In genomic region chr2:175218551-175218950, GRCh38 we compare ENCODE assay signal across 16 cellular contexts. TPM values are rescaled to one million over a fixed set of nuclear protein-coding genes. Genes with fewer than 3 reads are reported as not detected.
A peak's percentile ranks its signal among the peaks of the same experiment; 100 is the strongest.
DNase-seq lines count a peak whose midpoint lies in the region; ATAC-seq and TF ChIP-seq lines count a peak whose summit lies in the region.
"Had no signal": no experiment of that assay in that cellular context is flagged by ENCODE, and none has a peak within 500 bp of the region (broad histone marks: within the 10 kb centered on the region; RNA-seq: fewer than 3 reads in every experiment).

No MANE protein-coding gene starts in this region.

- ATAC-seq in WTC11 (no peak), GM23338 (no peak)
- ATAC-seq: A549, HCT116 had no signal

- no peaks in the 10 kb centered on the region for H3K36me3 ChIP-seq in GM23338 (ENCODE audit: insufficient read depth)
- H3K36me3 ChIP-seq: BLaER1 had no signal

- H3K27ac ChIP-seq in GM23338 (ENCODE audit: low read depth) = no peak overlapping the region
- H3K27ac ChIP-seq: 22Rv1, A549, BLaER1 had no signal

- no peak overlapping the region for H3K4me2 ChIP-seq in GM23338
- H3K4me2 ChIP-seq: A549, BLaER1 had no signal

- no peak for TF ChIP-seq CTCF in WTC11 (IDR thresholded peaks at IDR 0.05)
- no peak for TF ChIP-seq CTCF in GM23338 (conservative IDR thresholded peaks at IDR 0.05; ENCODE audit: low read depth in 2 of 2)

- H2AFZ ChIP-seq in GM23338 = no peak overlapping the region

- in situ Hi-C loops in KBM-7 (cut with MboI; ENCODE audit: low pct_unique_long_range_greater_than_20kb, low sequenced_read_pairs) = no loop called here

- DNase-seq in DMS53 (lab: John Stamatoyannopoulos, UW) (peak; percentile 45), DMS53 treated with DMSO at 0.1 percent for 48 hours (lab: John Stamatoyannopoulos, UW; ENCODE audit: unreplicated experiment) (no peak), WTC11 (ENCODE audit: low spot score) (no peak), kidney tubule cell (ENCODE audit: low spot score) (peak; percentile 41), KBM-7 (no peak), GM23338 (ENCODE audit: low spot score) (no peak)
- no peak for DNase-seq in stimulated activated CD4-positive, alpha-beta T cell treated with anti-CD3 and anti-CD28 coated beads, Interleukin-12 subunit alpha, Interleukin-12 subunit beta, amount 100 ng/mL, for 4 hours
- DNase-seq: Calu3; CD4-positive, alpha-beta memory T cell; GOT3; H7 had no signal

- no peaks in the 10 kb centered on the region for H4K20me1 ChIP-seq in GM23338 (replicated peaks; ENCODE audit: insufficient read depth)
- H4K20me1 ChIP-seq: BLaER1 had no signal

- H3K4me3 ChIP-seq in GM23338 = no peak overlapping the region
- H3K4me3 ChIP-seq: A549, BLaER1 had no signal

- CTCF ChIA-PET in WTC11 (lab: Charles Lee) = no interaction called here

- no peaks in the 10 kb centered on the region for H3K27me3 ChIP-seq in GM23338 (ENCODE audit: insufficient read depth)
- H3K27me3 ChIP-seq: BLaER1 had no signal

- H3K4me3 Mint-ChIP-seq in WTC11 (no peak overlapping the region), GM23338 (no peak overlapping the region)
- H3K4me3 Mint-ChIP-seq: CD14-positive monocyte; CD4-positive, alpha-beta memory T cell had no signal

- H3K4me1 Mint-ChIP-seq in WTC11 (no peaks in the 10 kb centered on the region), GM23338 (no peaks in the 10 kb centered on the region)
- H3K4me1 Mint-ChIP-seq: CD14-positive monocyte; CD4-positive, alpha-beta memory T cell had no signal

- no peaks in the 10 kb centered on the region for H3F3A ChIP-seq in GM23338 (replicated peaks; ENCODE audit: low read depth)

- H3K36me3 Mint-ChIP-seq in WTC11 (no peaks in the 10 kb centered on the region), GM23338 (ENCODE audit: low read depth) (no peaks in the 10 kb centered on the region)
- H3K36me3 Mint-ChIP-seq: CD14-positive monocyte; CD4-positive, alpha-beta memory T cell had no signal

- no peaks in the 10 kb centered on the region for H3K4me1 ChIP-seq in GM23338 (ENCODE audit: insufficient read depth)
- H3K4me1 ChIP-seq: A549, BLaER1 had no signal

- POLR2A ChIA-PET in WTC11 (lab: Charles Lee) = no interaction called here

- H3K27me3 Mint-ChIP-seq in WTC11 (ENCODE audit: low read depth) = no peaks in the 10 kb centered on the region
- no peaks in the 10 kb centered on the region for H3K27me3 Mint-ChIP-seq in GM23338 (ENCODE audit: insufficient read depth, low read depth, poor library complexity)

- H3K79me2 ChIP-seq in GM23338 (replicated peaks; ENCODE audit: insufficient read depth) = no peaks in the 10 kb centered on the region

- H3K9me3 Mint-ChIP-seq in WTC11 (no peaks in the 10 kb centered on the region), GM23338 (no peaks in the 10 kb centered on the region)
- H3K9me3 Mint-ChIP-seq: CD4-positive, alpha-beta memory T cell had no signal

- no peaks in the 10 kb centered on the region for H3K9me2 ChIP-seq in GM23338 (ENCODE audit: insufficient read depth)

- 0 out of 2 replicates have a peak overlapping the region, but pooled peaks have one; percentile 6 for H3K27ac Mint-ChIP-seq in WTC11
- H3K27ac Mint-ChIP-seq in GM23338 = no peak overlapping the region; the same call in 1 of the 2 replicates
- H3K27ac Mint-ChIP-seq: CD14-positive monocyte; CD4-positive, alpha-beta memory T cell had no signal

TF ChIP-seq in WTC11, 78 proteins besides CTCF, POLR2A, EP300 and RAD21:
- no peak for TF ChIP-seq FOXJ3 (CRISPR knock-in tag; IDR thresholded peaks at IDR 0.05; ENCODE audit: borderline replicate concordance)
- no peak for TF ChIP-seq NFE2L1 (CRISPR knock-in tag; IDR thresholded peaks at IDR 0.05)
- TF ChIP-seq SMAD4 (CRISPR knock-in tag; IDR thresholded peaks at IDR 0.05) = no peak
- TF ChIP-seq ZNF219 (CRISPR knock-in tag; IDR thresholded peaks at IDR 0.05; ENCODE audit: borderline replicate concordance) = no peak
- no peak for TF ChIP-seq GABPB1 (CRISPR knock-in tag; IDR thresholded peaks at IDR 0.05)
- TF ChIP-seq ZNF671 (CRISPR knock-in tag; IDR thresholded peaks at IDR 0.05) = no peak
- TF ChIP-seq ATF2 (CRISPR knock-in tag; IDR thresholded peaks at IDR 0.05; ENCODE audit: borderline replicate concordance, low read depth) = no peak

TF ChIP-seq in GM23338, 12 proteins besides CTCF, POLR2A, EP300 and RAD21 (continues in another document):
- TF ChIP-seq ZNF462 (CRISPR knock-in tag; IDR thresholded peaks at IDR 0.05) = no peak
- no peak for TF ChIP-seq CREB1 (CRISPR knock-in tag; IDR thresholded peaks at IDR 0.05; ENCODE audit: low read depth)
- no peak for TF ChIP-seq ZNF331 (CRISPR knock-in tag; IDR thresholded peaks at IDR 0.05; ENCODE audit: low read depth)
- TF ChIP-seq EZH2phosphoT487 (IDR thresholded peaks at IDR 0.05; ENCODE audit: unreplicated experiment) = no peak
- TF ChIP-seq EZH2 (IDR thresholded peaks at IDR 0.05; ENCODE audit: low read depth, unreplicated experiment) = no peak
- no peak for TF ChIP-seq POLR2AphosphoS5 (IDR thresholded peaks at IDR 0.05; ENCODE audit: low read depth)
- no peak for TF ChIP-seq ETS1 (IDR thresholded peaks at IDR 0.05)

RNA-seq across cellular contexts. Expression of gene ATP5MC3, which starts 37.0 kb away (rescaled TPM):
- 332 to 370 TPM (median 341 TPM) in 3 replicates for total RNA-seq in WTC11 (2021)
- 185 and 189 TPM in 2 replicates for total RNA-seq in GM23338 (2014; rRNA removed; shearing (Covaris generic))
- 531 and 557 TPM in 2 replicates for polyA plus RNA-seq in GM23338 (2016; fragmentation: Nextera tagmentation; extraction: Ambion mirVana)

RNA-seq across cellular contexts. Expression of gene ATF2, which starts 50.5 kb away (rescaled TPM):
- total RNA-seq in WTC11 (2021) = 39.9 to 42.5 TPM (median 42.0 TPM) in 3 replicates
- 56.2 and 63.1 TPM in 2 replicates for total RNA-seq in GM23338 (2014; rRNA removed; shearing (Covaris generic))
- 20.3 and 23.6 TPM in 2 replicates for polyA plus RNA-seq in GM23338 (2016; fragmentation: Nextera tagmentation; extraction: Ambion mirVana)

Comparison
In these comparisons a context has a peak if more than half of its experiments do, and no peak if none do; other contexts are left out.
1. DNase-seq: peak in DMS53 (single experiment) and kidney tubule cell (single experiment); none in DMS53 treated with DMSO at 0.1 percent for 48 hours (single experiment), WTC11 (single experiment), stimulated activated CD4-positive, alpha-beta T cell treated with anti-CD3 and anti-CD28 coated beads, Interleukin-12 subunit alpha, Interleukin-12 subunit beta, amount 100 ng/mL, for 4 hours (single experiment), KBM-7 (single experiment) and GM23338 (single experiment).